In genomic region chr2:17083902-17084301, GRCh38 we compare ENCODE assay signal across 15 cellular contexts.
A peak's percentile ranks its signal among the peaks of the same experiment; 100 is the strongest.
DNase-seq lines count a peak whose midpoint lies in the region; TF ChIP-seq lines count a peak whose summit lies in the region.
"Had no signal": no experiment of that assay in that cellular context is flagged by ENCODE, and none has a peak within 500 bp of the region (broad histone marks: within the 10 kb centered on the region; RNA-seq: fewer than 3 reads in every experiment).

No MANE protein-coding gene starts in this region.

- intact Hi-C loops in A673 (cut with micrococcal nuclease; ENCODE audit: unreplicated experiment): no loop called here

- H3K27me3 ChIP-seq in A673 (replicated peaks; ENCODE audit: insufficient read depth, low read depth, low read length, poor library complexity): no peaks in the 10 kb centered on the region
- H3K27me3 ChIP-seq: right atrium auricular region, thyroid gland had no signal

- CTCF ChIA-PET in A673 (lab: Charles Lee): no interaction called here

- POLR2A ChIA-PET in A673 (lab: Charles Lee; ENCODE audit: low non-redundant PET): no interaction called here

- DNase-seq in A673 (ENCODE audit: low spot score): peak; percentile 1
- peak; percentile 50 for DNase-seq in HT1080 (ENCODE audit: low read depth)
- DNase-seq in SK-N-DZ (ENCODE audit: low spot score): peak; percentile 56
- peak; percentile 94 for DNase-seq in fibroblast of villous mesenchyme (ENCODE audit: low read depth)
- DNase-seq in RPMI8226: no peak
- no peak for DNase-seq in SKM-1 treated with dmso at 0.1 percent for 144 hours (lab: John Stamatoyannopoulos, UW; ENCODE audit: unreplicated experiment)
- no peak for DNase-seq in Kasumi-1 (lab: John Stamatoyannopoulos, UW)
- DNase-seq in stimulated activated CD4-positive, alpha-beta T cell treated with anti-CD3 and anti-CD28 coated beads, Interleukin-15, amount 100 ng/mL, for 24 hours: no peak
- DNase-seq: activated CD8-positive, alpha-beta memory T cell treated with anti-CD3 and anti-CD28 coated beads, Interleukin-2, amount 10 ng/mL, durations not matched to agents 7 days and 5 days; activated naive CD4-positive, alpha-beta T cell; effector CD8-positive, alpha-beta T cell; stimulated activated CD4-positive, alpha-beta T cell treated with anti-CD3 and anti-CD28 coated beads, Interleukin-2, amount 100 ng/mL, for 48 hours; T-cell; thyroid gland had no signal

- H3K4me3 ChIP-seq in A673 (ENCODE audit: low read depth, low read length, poor library complexity, severe bottlenecking) (no peak overlapping the region), fibroblast of villous mesenchyme (ENCODE audit: low read depth, low read length) (no peak overlapping the region)
- H3K4me3 ChIP-seq: right atrium auricular region, thyroid gland had no signal

- no peaks in the 10 kb centered on the region for H3K9me3 ChIP-seq in A673 (ENCODE audit: low read depth, low read length, poor library complexity, severe bottlenecking)
- H3K9me3 ChIP-seq: thyroid gland had no signal

- TF ChIP-seq CTCF in A673 (conservative IDR thresholded peaks at IDR 0.05; ENCODE audit: low read depth, low read length) (no peak), fibroblast of villous mesenchyme (IDR thresholded peaks at IDR 0.05; ENCODE audit: insufficient read depth, low read depth, low read length) (no peak)

- no peaks in the 10 kb centered on the region for H3K36me3 ChIP-seq in A673 (ENCODE audit: insufficient read depth, low read length, poor library complexity, severe bottlenecking)
- H3K36me3 ChIP-seq: right atrium auricular region, thyroid gland had no signal

- H3K4me1 ChIP-seq in A673 (ENCODE audit: insufficient read depth, low read length, poor library complexity, severe bottlenecking): no peaks in the 10 kb centered on the region
- H3K4me1 ChIP-seq: right atrium auricular region had no signal

- no peak overlapping the region for H3K27ac ChIP-seq in A673 (ENCODE audit: low read depth, low read length, poor library complexity, severe bottlenecking)
- H3K27ac ChIP-seq: right atrium auricular region, thyroid gland had no signal

- BruUV-seq in A673 (replicated peaks; lab: Mats Ljungman, UMichigan): no TSS peak

Comparison
In these comparisons a context has a peak if more than half of its experiments do, and no peak if none do; other contexts are left out.
1. DNase-seq: peak in A673 (single experiment), HT1080 (single experiment), SK-N-DZ (single experiment) and fibroblast of villous mesenchyme (single experiment); none in RPMI8226 (single experiment), SKM-1 treated with dmso at 0.1 percent for 144 hours (single experiment), Kasumi-1 (0 of 2) and stimulated activated CD4-positive, alpha-beta T cell treated with anti-CD3 and anti-CD28 coated beads, Interleukin-15, amount 100 ng/mL, for 24 hours (single experiment).